29 cellular contexts compared by ENCODE assay signal in the genomic region with DNA sequence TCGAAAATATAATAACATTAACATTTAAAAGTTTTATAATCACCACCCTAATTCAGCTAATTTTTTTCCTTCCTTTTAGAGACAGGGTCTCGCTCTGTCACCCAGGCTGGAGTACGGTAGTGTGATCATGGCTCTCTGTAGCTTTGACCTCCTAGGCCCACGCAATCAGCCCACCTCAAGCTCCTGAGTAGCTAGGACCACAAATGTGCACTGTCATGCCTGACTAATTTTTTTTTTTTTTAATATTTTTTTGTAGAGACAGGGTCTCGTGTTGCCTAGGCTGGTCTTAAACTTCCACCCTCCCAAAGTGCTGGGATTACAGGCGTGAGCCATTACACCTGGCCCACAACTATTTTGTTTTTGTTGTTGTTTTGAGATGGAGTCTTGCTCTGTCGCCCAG.
"Had no signal": no experiment of that assay in that cellular context is flagged by ENCODE, and none has a peak within 500 bp of the region (broad histone marks: within the 10 kb centered on the region; RNA-seq: fewer than 3 reads in every experiment).

No MANE protein-coding gene starts in this region.

- H3K27me3 ChIP-seq: body of pancreas, colonic mucosa, esophagus squamous epithelium, gastroesophageal sphincter, heart right ventricle had no signal

- H3K9me3 ChIP-seq: body of pancreas, colonic mucosa, esophagus squamous epithelium, gastroesophageal sphincter, heart right ventricle had no signal

- H3K4me1 Mint-ChIP-seq: activated B cell treated with CpG ODN at 0.5 μM for 24 hours; activated T-helper 17 cell treated with anti-CD3 and anti-CD28 coated beads, Interleukin-2, amount 50 U/mL, for 72 hours had no signal

- H3K36me3 ChIP-seq: colonic mucosa had no signal

- ATAC-seq: activated CD4-positive, CD25-positive, alpha-beta regulatory T cell treated with anti-CD3 and anti-CD28 coated beads, Interleukin-2, amount 50 U/mL, for 24 hours; activated CD8-positive, alpha-beta T cell treated with anti-CD3 and anti-CD28 coated beads for 36 hours; activated T-cell treated with anti-CD3 and anti-CD28 coated beads, Interleukin-2, amount 50 U/mL, for 4 hours; activated T-helper 17 cell treated with anti-CD3 and anti-CD28 coated beads, Interleukin-2, amount 50 U/mL, for 72 hours; body of pancreas; gastroesophageal sphincter; heart right ventricle had no signal

- H3K27ac ChIP-seq: body of pancreas, colonic mucosa, esophagus squamous epithelium, gastroesophageal sphincter, heart right ventricle, WERI-Rb-1 had no signal

- H3K4me3 Mint-ChIP-seq: activated B cell treated with CpG ODN at 0.5 μM for 24 hours; activated CD8-positive, alpha-beta T cell treated with anti-CD3 and anti-CD28 coated beads for 36 hours; activated naive CD8-positive, alpha-beta T cell; activated T-cell treated with anti-CD3 and anti-CD28 coated beads, Interleukin-2, amount 50 U/mL, for 4 hours; activated T-helper 17 cell treated with anti-CD3 and anti-CD28 coated beads, Interleukin-2, amount 50 U/mL, for 72 hours had no signal

- DNase-seq: activated B cell treated with CpG ODN at 0.5 μM for 24 hours; activated CD4-positive, alpha-beta T cell treated with anti-CD3 and anti-CD28 coated beads for 48 hours; activated CD4-positive, alpha-beta T cell treated with anti-CD3 and anti-CD28 coated beads, Interleukin-2, amount 50 U/mL, for 1 hour; activated CD4-positive, alpha-beta T cell treated with anti-CD3 and anti-CD28 coated beads, Interleukin-2, amount 50 U/mL, for 48 hours; activated CD8-positive, alpha-beta memory T cell treated with anti-CD3 and anti-CD28 coated beads for 24 hours; activated CD8-positive, alpha-beta T cell treated with anti-CD3 and anti-CD28 coated beads for 36 hours; activated effector memory CD4-positive, alpha-beta T cell treated with Interleukin-2 at 50 U/mL for 16 hours; activated gamma-delta T cell treated with Interleukin-2 at 50 U/mL for 16 hours; activated naive CD4-positive, alpha-beta T cell treated with anti-CD3 and anti-CD28 coated beads, Interleukin-2, amount 50 U/mL, for 16 hours; activated naive CD4-positive, alpha-beta T cell treated with Interleukin-2 at 50 U/mL for 16 hours; activated T-cell treated with anti-CD3 and anti-CD28 coated beads, Interleukin-2, amount 50 U/mL, for 4 hours; amniotic stem cell; anterior cingulate cortex; body of pancreas; caudate nucleus; cerebellar nuclear complex; colonic mucosa; effector CD8-positive, alpha-beta T cell; esophagus squamous epithelium; foreskin melanocyte; heart right ventricle; T-helper 2 cell; WERI-Rb-1 had no signal

- H3K4me3 ChIP-seq: body of pancreas, colonic mucosa, esophagus squamous epithelium, gastroesophageal sphincter, heart right ventricle had no signal

- H3K4me1 ChIP-seq: colonic mucosa had no signal

- H3K27ac Mint-ChIP-seq: activated B cell treated with CpG ODN at 0.5 μM for 24 hours; activated CD8-positive, alpha-beta T cell treated with anti-CD3 and anti-CD28 coated beads for 36 hours; activated naive CD8-positive, alpha-beta T cell had no signal

- FAIRE-seq: endometrium, endothelial cell of umbilical vein had no signal

- H3K27me3 Mint-ChIP-seq: activated B cell treated with CpG ODN at 0.5 μM for 24 hours; activated CD8-positive, alpha-beta T cell treated with anti-CD3 and anti-CD28 coated beads for 36 hours; activated naive CD8-positive, alpha-beta T cell; activated T-helper 17 cell treated with anti-CD3 and anti-CD28 coated beads, Interleukin-2, amount 50 U/mL, for 72 hours had no signal

- H3K9me3 Mint-ChIP-seq: activated B cell treated with CpG ODN at 0.5 μM for 24 hours; activated CD8-positive, alpha-beta T cell treated with anti-CD3 and anti-CD28 coated beads for 36 hours; activated T-cell treated with anti-CD3 and anti-CD28 coated beads, Interleukin-2, amount 50 U/mL, for 4 hours; activated T-helper 17 cell treated with anti-CD3 and anti-CD28 coated beads, Interleukin-2, amount 50 U/mL, for 72 hours had no signal
